Comparison of ENCODE assay signal across 11 cellular contexts in genomic region chr18:48993586-48993985, GRCh38. TPM values are rescaled to one million over a fixed set of nuclear protein-coding genes. Genes with fewer than 3 reads are reported as not detected.
DNase-seq lines count a peak whose midpoint lies in the region; ATAC-seq and TF ChIP-seq lines count a peak whose summit lies in the region.
"Had no signal": no experiment of that assay in that cellular context is flagged by ENCODE, and none has a peak within 500 bp of the region (broad histone marks: within the 10 kb centered on the region; RNA-seq: fewer than 3 reads in every experiment).

No MANE protein-coding gene starts in this region.

- TF ChIP-seq EP300 in suprapubic skin (IDR thresholded peaks at IDR 0.05), result no peak

- TF ChIP-seq POLR2A in suprapubic skin (IDR thresholded peaks at IDR 0.05), result no peak

- H3K9me3 ChIP-seq in liver (ENCODE audit: control insufficient read depth in 4 of 4, low read length in 3 of 4) (no peaks in the 10 kb centered on the region), suprapubic skin (no peaks in the 10 kb centered on the region)
- H3K9me3 ChIP-seq: mucosa of descending colon had no signal

- 88% methylated on average over 10 of the region's 10 CpGs for WGBS in liver
- 69% methylated on average over 10 of the region's 10 CpGs for WGBS in suprapubic skin

- no peak overlapping the region for H3K4me3 ChIP-seq in brain microvascular endothelial cell (ENCODE audit: low read depth, low read length)
- no peak overlapping the region for H3K4me3 ChIP-seq in liver (ENCODE audit: low read depth in 1 of 3, low read length in 3 of 3)
- H3K4me3 ChIP-seq in suprapubic skin, result no peak overlapping the region
- H3K4me3 ChIP-seq: mucosa of descending colon had no signal

- peaks cover 0 to 11% (median 7%) of the 10 kb centered on the region in 4 donors for H3K4me1 ChIP-seq in liver (ENCODE audit: control insufficient read depth in 4 of 4, insufficient read depth in 4 of 4, low read length in 3 of 4)
- peaks cover 39% of the 10 kb centered on the region for H3K4me1 ChIP-seq in suprapubic skin

- TF ChIP-seq CTCF in brain microvascular endothelial cell (IDR thresholded peaks at IDR 0.05; ENCODE audit: low read depth, low read length, missing control alignments) (no peak), liver (IDR thresholded peaks at IDR 0.05; ENCODE audit: low read depth, low read length, missing input control) (no peak), suprapubic skin (IDR thresholded peaks at IDR 0.05) (no peak), omental fat pad (IDR thresholded peaks at IDR 0.05) (no peak)

- no peak for TF ChIP-seq RAD21 in liver (IDR thresholded peaks at IDR 0.05)

- DNase-seq in HCEC 1CT (peak; percentile 50), brain microvascular endothelial cell (no peak), suprapubic skin (ENCODE audit: low spot score in 2 of 2) (no peak), NCI-H1048 (lab: John Stamatoyannopoulos, UW) (no peak), omental fat pad (ENCODE audit: low spot score) (no peak)
- DNase-seq: cerebellar nuclear complex; mucosa of descending colon; NCI-H1930; stimulated activated naive CD8-positive, alpha-beta T cell treated with anti-CD3 and anti-CD28 coated beads, Interleukin-15, Interleukin-2, amounts not matched to agents 100 U/mL and 50 U/mL, for 24 hours had no signal

- no peak for ATAC-seq in HG03025 (IDR thresholded peaks at IDR 0.05; ENCODE audit: low FRiP score, unreplicated experiment)
- no peak for ATAC-seq in omental fat pad (ENCODE audit: low FRiP score)
- ATAC-seq: stimulated activated naive CD8-positive, alpha-beta T cell treated with anti-CD3 and anti-CD28 coated beads, Interleukin-15, Interleukin-2, amounts not matched to agents 100 U/mL and 50 U/mL, for 24 hours had no signal

- no peak overlapping the region for H3K9ac ChIP-seq in liver (ENCODE audit: low read depth in 1 of 2, low read length in 2 of 2)

- no peaks in the 10 kb centered on the region for H3K27me3 ChIP-seq in brain microvascular endothelial cell (replicated peaks)
- H3K27me3 ChIP-seq in liver (ENCODE audit: control insufficient read depth in 4 of 4, insufficient read depth in 4 of 4, low read length in 3 of 4), result no peaks in the 10 kb centered on the region
- no peaks in the 10 kb centered on the region for H3K27me3 ChIP-seq in suprapubic skin

- no peaks in the 10 kb centered on the region for H3K36me3 ChIP-seq in brain microvascular endothelial cell (replicated peaks)
- H3K36me3 ChIP-seq in liver (ENCODE audit: control insufficient read depth in 4 of 4, insufficient read depth in 3 of 4, low read depth in 1 of 4, low read length in 3 of 4), result no peaks in the 10 kb centered on the region
- no peaks in the 10 kb centered on the region for H3K36me3 ChIP-seq in suprapubic skin

- in situ Hi-C loops in brain microvascular endothelial cell (cut with HindIII; ENCODE audit: low pct_ligation_motif_present, low sequenced_read_pairs), result no loop called here

- peak overlapping the region; percentile 10 for H3K27ac ChIP-seq in brain microvascular endothelial cell
- H3K27ac ChIP-seq in liver (ENCODE audit: low read depth in 1 of 2, low read length in 2 of 2), result peak overlapping the region; percentile 14 to 34
- peak overlapping the region; percentile 66 for H3K27ac ChIP-seq in suprapubic skin

TF ChIP-seq in liver, 16 proteins besides CTCF, POLR2A, EP300 and RAD21:
- TF ChIP-seq NR2F2 (IDR thresholded peaks at IDR 0.05) (no peak), REST (IDR thresholded peaks at IDR 0.05) (no peak), HNF4A (conservative IDR thresholded peaks at IDR 0.05) (no peak), ZBTB33 (IDR thresholded peaks at IDR 0.05) (no peak), MAX (IDR thresholded peaks at IDR 0.05) (no peak), YY1 (IDR thresholded peaks at IDR 0.05) (no peak), FOXA2 (IDR thresholded peaks at IDR 0.05) (no peak), JUND (IDR thresholded peaks at IDR 0.05) (no peak), ATF3 (IDR thresholded peaks at IDR 0.05) (no peak), SP1 (IDR thresholded peaks at IDR 0.05) (no peak), EGR1 (IDR thresholded peaks at IDR 0.05; ENCODE audit: low read depth in 2 of 2) (no peak), HNF4G (IDR thresholded peaks at IDR 0.05) (no peak), RXRA (IDR thresholded peaks at IDR 0.05) (no peak), TAF1 (conservative IDR thresholded peaks at IDR 0.05) (no peak), GABPA (IDR thresholded peaks at IDR 0.05 in 1 of 2, conservative IDR thresholded peaks at IDR 0.05 in 1 of 2) (no peak), FOXA1 (IDR thresholded peaks at IDR 0.05) (no peak)

RNA-seq across cellular contexts. Expression of gene SMAD7, which starts 42.8 kb away (rescaled TPM):
- total RNA-seq in liver, result 10 to 100 TPM in 1 of 2 donors, 1 to 10 TPM in 1; 9.4 to 11.8 TPM
- 10 to 100 TPM in 1 of 2 donors, 1 to 10 TPM in 1; 3.2 to 10.7 TPM for polyA plus RNA-seq in liver
- 10 to 100 TPM; 19.7 to 41.6 (median 27.8) TPM for total RNA-seq in suprapubic skin
- 10 to 100 TPM; 33.6 to 78.4 (median 47.2) TPM for total RNA-seq in omental fat pad

Comparison
In these comparisons a context has a peak if more than half of its experiments do, and no peak if none do; other contexts are left out.
1. H3K27ac ChIP-seq: peak in every context shown above with its lines; median percentile 66 in suprapubic skin; 24 in liver; 10 in brain microvascular endothelial cell.